8 cellular contexts compared by ENCODE assay signal in genomic region chr7:126700807-126701604, GRCh38.
DNase-seq lines count a peak whose midpoint lies in the region; ATAC-seq and TF ChIP-seq lines count a peak whose summit lies in the region.

No MANE protein-coding gene starts in this region.

- CTCF ChIA-PET in PC-9 (lab: Charles Lee): interaction anchor here (0.6 kb wide), 1 partner anchor 126 kb away, joined by 3 read pairs; no protein-coding TSS in a partner anchor

- peaks cover 11% of the 10 kb centered on the region for H3F3A ChIP-seq in PC-9 (ENCODE audit: insufficient read depth, low read depth)

- no TSS peak for BruUV-seq in PC-9 (replicated peaks; lab: Mats Ljungman, UMichigan)

- H3K79me2 ChIP-seq in PC-9 (ENCODE audit: low read depth): no peaks in the 10 kb centered on the region

- H3K27ac ChIP-seq in PC-9: peak overlapping the region; percentile 93

- POLR2A ChIA-PET in PC-9 (lab: Charles Lee; ENCODE audit: unreplicated experiment): interaction anchor here (0.6 kb wide), 1 partner anchor 188 kb away, joined by 3 read pairs; no protein-coding TSS in a partner anchor

- H3K9ac ChIP-seq in ES-I3 (ENCODE audit: low read depth, low read length): peak overlapping the region; percentile 2; the same call in 1 of the 2 replicates

- DNase-seq in HS-27A (ENCODE audit: low read depth) (peak; percentile 0), PC-9 (peak; percentile 83 to 90), inferior parietal cortex (ENCODE audit: extremely low spot score) (peak; percentile 52), DMS 273 (lab: John Stamatoyannopoulos, UW; ENCODE audit: unreplicated experiment) (no peak)
- peak; percentile 26 for DNase-seq in activated T-helper 9 cell treated with anti-CD3 and anti-CD28 coated beads, Interleukin-2, amount 50 U/mL, for 16 hours (ENCODE audit: low read depth)
- DNase-seq in stimulated activated CD8-positive, alpha-beta memory T cell treated with anti-CD3 and anti-CD28 coated beads, Interleukin-4, amount 100 ng/mL, for 4 hours (ENCODE audit: low read depth in 2 of 2, low spot score in 1 of 2): peak; percentile 2 to 4

- H3K36me3 ChIP-seq in ES-I3 (ENCODE audit: insufficient read depth, low read length) (no peaks in the 10 kb centered on the region), PC-9 (ENCODE audit: low read depth) (no peaks in the 10 kb centered on the region)

- no peaks in the 10 kb centered on the region for H4K20me1 ChIP-seq in PC-9 (ENCODE audit: insufficient read depth)

- peak; percentile 94 for ATAC-seq in GM21423 (IDR thresholded peaks at IDR 0.05; ENCODE audit: unreplicated experiment)

- peaks cover 30% of the 10 kb centered on the region for H3K4me1 ChIP-seq in ES-I3 (ENCODE audit: insufficient read depth, low read length)
- peaks cover 35% of the 10 kb centered on the region for H3K4me1 ChIP-seq in PC-9 (replicated peaks; ENCODE audit: insufficient read depth)

- peak overlapping the region; percentile 63; the same call in 1 of the 2 replicates for H2AFZ ChIP-seq in PC-9

- intact Hi-C loops in PC-9 (cut with micrococcal nuclease; ENCODE audit: unreplicated experiment): loop anchor here (5.0 kb wide), 1 partner anchor 1709 kb away; no protein-coding TSS in a partner anchor

- peak overlapping the region; percentile 35; the same call in 1 of the 2 replicates for H3K4me3 ChIP-seq in PC-9

- H3K9me3 ChIP-seq in ES-I3 (ENCODE audit: control insufficient read depth, insufficient read depth, low read length) (no peaks in the 10 kb centered on the region), PC-9 (ENCODE audit: insufficient read depth, low read depth) (no peaks in the 10 kb centered on the region; the same call in 1 of the 2 replicates)

- TF ChIP-seq CTCF in PC-9 (conservative IDR thresholded peaks at IDR 0.05): no peak

- peak overlapping the region; percentile 81 for H3K4me2 ChIP-seq in PC-9

- H3K27me3 ChIP-seq in PC-9 (ENCODE audit: insufficient read depth, low read depth): no peaks in the 10 kb centered on the region

- H3K9me2 ChIP-seq in PC-9 (ENCODE audit: insufficient read depth): no peaks in the 10 kb centered on the region
